ENCODE assay signal across 8 cellular contexts in the genomic region with DNA sequence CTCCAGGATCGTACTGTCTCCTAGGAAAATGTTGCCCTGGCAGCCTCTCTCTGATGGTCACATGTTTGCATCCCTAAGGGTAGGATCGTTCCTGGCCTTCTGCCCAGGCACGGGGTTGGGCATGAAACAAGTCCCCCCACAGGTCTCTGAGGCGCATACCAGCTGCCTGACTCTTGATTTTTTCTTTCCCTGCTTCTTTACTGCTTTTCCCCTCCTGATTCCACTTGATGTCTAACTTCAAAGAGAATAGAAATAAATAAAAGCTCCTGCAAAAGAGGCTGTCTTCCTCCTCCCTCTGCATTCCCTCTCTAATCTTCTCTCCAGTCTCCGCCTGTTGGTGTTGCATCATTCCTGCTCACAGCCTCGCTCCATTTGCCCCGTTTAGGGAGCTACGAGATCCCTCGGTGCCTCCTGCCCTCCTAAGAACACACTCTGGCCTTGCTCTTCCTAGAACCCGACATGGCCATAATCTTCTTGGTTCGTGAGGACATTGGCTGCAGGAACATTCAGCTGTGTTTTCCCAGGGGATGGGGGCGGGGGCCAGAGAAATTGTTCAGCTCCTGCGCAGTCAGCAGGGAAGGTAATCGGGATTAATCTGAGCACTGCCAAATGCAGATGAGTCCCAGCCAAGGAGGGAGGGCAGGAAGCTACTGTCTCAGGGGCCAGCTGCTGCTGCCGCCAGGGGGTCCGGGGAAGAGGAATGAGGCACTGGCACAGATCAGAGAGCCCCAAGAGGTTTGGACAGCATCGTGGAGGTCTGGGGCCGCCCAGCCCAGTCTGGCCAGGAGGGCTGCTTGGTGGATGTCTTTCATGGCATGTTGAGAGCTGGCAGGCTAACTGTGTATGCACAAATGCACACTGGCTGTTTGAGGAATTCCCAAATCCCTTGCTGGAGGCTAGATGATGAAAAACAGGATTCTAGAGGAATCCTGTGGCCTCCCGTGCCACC. TPM values are rescaled to one million over a fixed set of nuclear protein-coding genes. Genes with fewer than 3 reads are reported as not detected.
DNase-seq lines count a peak whose midpoint lies in the region; FAIRE-seq and TF ChIP-seq lines count a peak whose summit lies in the region.

No MANE protein-coding gene starts in this region.

- peak overlapping the region; percentile 40 for H2BK120ac ChIP-seq in mesendoderm (ENCODE audit: low read depth, low read length)

- H3K9me3 ChIP-seq in endothelial cell of umbilical vein (replicated peaks; ENCODE audit: control insufficient read depth, insufficient read depth, low read length) (no peaks in the 10 kb centered on the region), vagina (no peaks in the 10 kb centered on the region)

- H4K5ac ChIP-seq in mesendoderm (ENCODE audit: low read length): no peak overlapping the region

- peak overlapping the region; percentile 12 for H2BK5ac ChIP-seq in mesendoderm (ENCODE audit: low read length)

- no peak for FAIRE-seq in endothelial cell of umbilical vein (lab: Jason Lieb, UNC)

- POLR2A ChIA-PET in endothelial cell of umbilical vein (lab: Charles Lee): no interaction called here

- no TSS peak for BruUV-seq in endothelial cell of umbilical vein (replicated peaks; lab: Mats Ljungman, UMichigan)

- WGBS in mesendoderm (ENCODE audit: extremely low coverage, insufficient coverage, low lambda C conversion rate): no CpG with 5 or more reads among the region's 19 CpGs

- no peaks in the 10 kb centered on the region for H4K20me1 ChIP-seq in endothelial cell of umbilical vein (replicated peaks; ENCODE audit: control insufficient read depth, extremely low read depth, insufficient read depth, low read length)

- H3K27ac ChIP-seq in endothelial cell of umbilical vein (ENCODE audit: insufficient read depth, low read depth, low read length) (no peak overlapping the region), mesendoderm (ENCODE audit: low read depth, low read length) (no peak overlapping the region), vagina (peak overlapping the region; percentile 62)

- CTCF ChIA-PET in endothelial cell of umbilical vein (lab: Charles Lee): interaction anchor here (0.7 kb wide), 1 partner anchor 11 kb away, joined by 3 read pairs; no protein-coding TSS in a partner anchor

- no peaks in the 10 kb centered on the region for H3K9me1 ChIP-seq in endothelial cell of umbilical vein (replicated peaks; ENCODE audit: control insufficient read depth, extremely low read depth, insufficient read depth, low read length)

- no peak overlapping the region for H2BK15ac ChIP-seq in mesendoderm (replicated peaks; ENCODE audit: low read depth)

- DNase-seq in ELR (ENCODE audit: low read depth) (peak; percentile 25), NCI-H446 treated with DMSO at 0.1 percent for 48 hours (lab: John Stamatoyannopoulos, UW) (peak; percentile 95), endothelial cell of umbilical vein (ENCODE audit: low read depth, low spot score) (no peak), mesendoderm (peak; percentile 91), vagina (ENCODE audit: extremely low spot score in 2 of 2) (no peak), dermis blood vessel endothelial cell (no peak), OCI-M2 (lab: John Stamatoyannopoulos, UW; ENCODE audit: unreplicated experiment) (no peak), NCI-H2029 (lab: John Stamatoyannopoulos, UW) (no peak)

- peak overlapping the region; percentile 72 for H3K56ac ChIP-seq in mesendoderm (ENCODE audit: low read length)

- H3K27me3 ChIP-seq in endothelial cell of umbilical vein (ENCODE audit: control insufficient read depth in 2 of 2, insufficient read depth in 2 of 2, low read length in 2 of 2) (peaks cover 43 to 61% of the 10 kb centered on the region in 2 experiments), mesendoderm (ENCODE audit: insufficient read depth, low read length, poor library complexity) (no peaks in the 10 kb centered on the region), vagina (no peaks in the 10 kb centered on the region)

- no peak overlapping the region for H2AFZ ChIP-seq in endothelial cell of umbilical vein (ENCODE audit: low read depth, low read length)

- dilution Hi-C loops in endothelial cell of umbilical vein (cut with MboI; ENCODE audit: extremely low pct_ligation_motif_present, low sequenced_read_pairs): no loop called here

- H3K79me1 ChIP-seq in mesendoderm (ENCODE audit: low read length): no peaks in the 10 kb centered on the region

- TF ChIP-seq CTCF in endothelial cell of umbilical vein (IDR thresholded peaks at IDR 0.05; ENCODE audit: extremely low read depth in 1 of 2, insufficient read depth in 1 of 2, low read depth in 1 of 2, low read length in 2 of 2) (no peak), vagina (IDR thresholded peaks at IDR 0.05) (no peak)

- no peak overlapping the region for H4K8ac ChIP-seq in mesendoderm (ENCODE audit: low read depth, low read length)

- H3K4me3 ChIP-seq in endothelial cell of umbilical vein (replicated peaks in 1 of 3; ENCODE audit: insufficient read depth in 1 of 3, low read depth in 1 of 3, low read length in 3 of 3) (no peak overlapping the region), mesendoderm (ENCODE audit: low read length) (no peak overlapping the region), vagina (peak overlapping the region; percentile 8)

- peak overlapping the region; percentile 40 for H3K18ac ChIP-seq in mesendoderm (ENCODE audit: low read length)

- no peak overlapping the region for H2AK5ac ChIP-seq in mesendoderm (ENCODE audit: low read length)

- H3K9ac ChIP-seq in endothelial cell of umbilical vein (replicated peaks; ENCODE audit: extremely low read depth, insufficient read depth, low read length) (no peak overlapping the region), mesendoderm (ENCODE audit: low read length) (peak overlapping the region; percentile 25)

- H3K36me3 ChIP-seq in endothelial cell of umbilical vein (ENCODE audit: control insufficient read depth in 2 of 2, extremely low read depth in 1 of 2, insufficient read depth in 2 of 2, low read length in 2 of 2) (no peaks in the 10 kb centered on the region), mesendoderm (ENCODE audit: control insufficient read depth, insufficient read depth, low read length) (no peaks in the 10 kb centered on the region), vagina (no peaks in the 10 kb centered on the region)

- intact Hi-C loops in endothelial cell of umbilical vein (cut with micrococcal nuclease) (no loop called here), vagina (cut with DNase I) (no loop called here)

- no peak overlapping the region for H3K23ac ChIP-seq in mesendoderm (ENCODE audit: low read length)

- no peak overlapping the region for H3K4me2 ChIP-seq in endothelial cell of umbilical vein (ENCODE audit: insufficient read depth, low read length)
- H3K4me2 ChIP-seq in mesendoderm (ENCODE audit: low read length): peak overlapping the region; percentile 0

- H3K4ac ChIP-seq in mesendoderm (ENCODE audit: low read depth, low read length): peak overlapping the region; percentile 25

- H3K79me2 ChIP-seq in endothelial cell of umbilical vein (ENCODE audit: control insufficient read depth, insufficient read depth, low read length) (no peaks in the 10 kb centered on the region), mesendoderm (ENCODE audit: control insufficient read depth, insufficient read depth, low read length) (no peaks in the 10 kb centered on the region)

- TF ChIP-seq POLR2A in endothelial cell of umbilical vein (IDR thresholded peaks at IDR 0.05; ENCODE audit: low read depth, low read length) (no peak), vagina (IDR thresholded peaks at IDR 0.05) (no peak)

- H3K4me1 ChIP-seq in endothelial cell of umbilical vein (ENCODE audit: control insufficient read depth, extremely low read depth, insufficient read depth, low read length): peaks cover 9% of the 10 kb centered on the region
- peaks cover 4% of the 10 kb centered on the region for H3K4me1 ChIP-seq in mesendoderm (ENCODE audit: control insufficient read depth, low read depth, low read length)
- peaks cover 52% of the 10 kb centered on the region for H3K4me1 ChIP-seq in vagina

TF ChIP-seq in endothelial cell of umbilical vein, 7 proteins besides CTCF, POLR2A, EP300 and RAD21:
- TF ChIP-seq GATA2 (IDR thresholded peaks at IDR 0.05; ENCODE audit: insufficient read depth, insufficient read length, low read depth, low read length) (no peak), FOS (IDR thresholded peaks at IDR 0.05; ENCODE audit: borderline replicate concordance, insufficient read depth, low read length) (no peak), EZH2 (IDR thresholded peaks at IDR 0.05; ENCODE audit: borderline replicate concordance, low read depth, low read length, severe bottlenecking) (peak; percentile 29), JUN (IDR thresholded peaks at IDR 0.05; ENCODE audit: borderline replicate concordance, insufficient read depth, insufficient read length, low read depth) (no peak), POLR2AphosphoS5 (IDR thresholded peaks at IDR 0.05; ENCODE audit: insufficient read depth, low read depth, low read length) (no peak), MYC (IDR thresholded peaks at IDR 0.05; ENCODE audit: low read depth, low read length) (no peak)
- TF ChIP-seq, protein P1, sequence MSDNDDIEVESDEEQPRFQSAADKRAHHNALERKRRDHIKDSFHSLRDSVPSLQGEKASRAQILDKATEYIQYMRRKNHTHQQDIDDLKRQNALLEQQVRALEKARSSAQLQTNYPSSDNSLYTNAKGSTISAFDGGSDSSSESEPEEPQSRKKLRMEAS (IDR thresholded peaks at IDR 0.05; ENCODE audit: insufficient read depth, insufficient read length): no peak

RNA-seq across cellular contexts. Expression of a gene that starts 26.1 kb away (rescaled TPM):
- total RNA-seq in endothelial cell of umbilical vein: not detected in 2 replicates
- polyA plus RNA-seq in endothelial cell of umbilical vein: not detected in 2 replicates
- polyA plus RNA-seq in endothelial cell of umbilical vein (2011; cell fraction: cytosol; rRNA removed): not detected in 2 replicates
- polyA plus RNA-seq in endothelial cell of umbilical vein (2011; cell fraction: nucleus; rRNA removed): not detected in 2 replicates
- polyA plus RNA-seq in endothelial cell of umbilical vein (2012): not detected in 2 replicates
- polyA minus RNA-seq in endothelial cell of umbilical vein: not detected in 2 replicates
- not detected for polyA minus RNA-seq in endothelial cell of umbilical vein (2011; cell fraction: cytosol; rRNA and poly(A)+ RNA removed)
- polyA minus RNA-seq in endothelial cell of umbilical vein (2011; cell fraction: nucleus; rRNA and poly(A)+ RNA removed): not detected in 2 replicates
- polyA plus RNA-seq in mesendoderm (2013, experiment 1 of 2): not detected
- not detected for polyA plus RNA-seq in mesendoderm (2013, experiment 2 of 2)
- 7.4 TPM for total RNA-seq in vagina
- total RNA-seq in dermis blood vessel endothelial cell: not detected in 2 replicates

Comparison
In these comparisons a context has a peak if more than half of its experiments do, and no peak if none do; other contexts are left out.
1. DNase-seq: peak in ELR (single experiment), NCI-H446 treated with DMSO at 0.1 percent for 48 hours (single experiment) and mesendoderm (single experiment); none in endothelial cell of umbilical vein (single experiment), vagina (0 of 2), dermis blood vessel endothelial cell (single experiment), OCI-M2 (single experiment) and NCI-H2029 (single experiment).
2. H3K4me3 ChIP-seq: peak in vagina (2 of 2); none in endothelial cell of umbilical vein (0 of 3) and mesendoderm (single experiment).